Comparison of ENCODE assay signal across 9 cellular contexts in the genomic region with DNA sequence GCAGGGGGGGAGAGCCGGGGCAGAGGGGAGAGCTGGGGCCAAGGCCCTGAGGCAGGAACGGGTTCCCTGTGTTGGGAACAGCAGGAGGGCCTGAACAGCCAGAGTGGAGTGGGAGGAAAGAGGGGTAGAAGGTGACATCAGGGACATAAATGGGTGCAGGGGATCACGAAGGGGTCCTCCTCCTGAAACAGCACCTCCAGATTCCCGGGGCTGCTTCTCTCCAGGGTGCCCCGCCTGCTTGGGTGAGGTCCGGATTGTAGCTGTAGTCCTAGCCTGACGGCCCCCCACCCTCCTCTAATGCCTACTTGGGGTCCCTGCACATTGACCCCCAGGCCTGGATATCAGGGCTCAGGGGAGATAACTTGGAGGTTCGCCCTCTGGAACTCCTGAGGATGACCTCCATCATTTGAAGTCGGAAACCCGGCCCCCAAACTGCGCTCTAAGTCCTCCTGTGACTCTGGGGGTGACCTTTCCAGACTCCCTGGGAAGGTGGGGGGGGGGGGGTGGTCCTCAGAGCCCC. TPM values are rescaled to one million over a fixed set of nuclear protein-coding genes. Genes with fewer than 3 reads are reported as not detected.
DNase-seq lines count a peak whose midpoint lies in the region; ATAC-seq, FAIRE-seq and TF ChIP-seq lines count a peak whose summit lies in the region.
"Had no signal": no experiment of that assay in that cellular context is flagged by ENCODE, and none has a peak within 500 bp of the region (broad histone marks: within the 10 kb centered on the region; RNA-seq: fewer than 3 reads in every experiment).

No MANE protein-coding gene starts in this region.

- H2BK5ac ChIP-seq in trophoblast cell (ENCODE audit: low read depth, low read length, poor library complexity): no peak overlapping the region

- no peaks in the 10 kb centered on the region for H3K9me3 Mint-ChIP-seq in Caco-2 (ENCODE audit: unreplicated experiment)

- H2AK5ac ChIP-seq in trophoblast cell (ENCODE audit: low read length): no peak overlapping the region

- no peak overlapping the region for H2BK12ac ChIP-seq in trophoblast cell (ENCODE audit: low read length)

- ATAC-seq in GM18873 (IDR thresholded peaks at IDR 0.05; ENCODE audit: low FRiP score, unreplicated experiment): no peak
- ATAC-seq in HG03045 (IDR thresholded peaks at IDR 0.05; ENCODE audit: unreplicated experiment): no peak

- WGBS in trophoblast cell (ENCODE audit: extremely low coverage, insufficient coverage, insufficient read length): no CpG with 5 or more reads among the region's 11 CpGs

- POLR2A ChIA-PET in Caco-2 (lab: Charles Lee) (interaction anchor here (1.2 kb wide), 1 partner anchor 24 kb away, joined by 4 read pairs; no protein-coding TSS in a partner anchor), endothelial cell of umbilical vein (lab: Charles Lee) (no interaction called here)

- H4K12ac ChIP-seq in trophoblast cell (ENCODE audit: low read depth, low read length): no peak overlapping the region

- H2BK120ac ChIP-seq in trophoblast cell (ENCODE audit: insufficient read depth, low read length, poor library complexity): no peak overlapping the region

- H3K4ac ChIP-seq in trophoblast cell (ENCODE audit: low read depth, low read length): no peak overlapping the region

- no peak overlapping the region for H4K8ac ChIP-seq in trophoblast cell (ENCODE audit: low read depth, low read length)

- no peak for FAIRE-seq in endothelial cell of umbilical vein (lab: Jason Lieb, UNC)
- FAIRE-seq: RCC 7860 had no signal

- no peak for DNase-seq in Caco-2
- peak; percentile 41 for DNase-seq in OCI-M1 (lab: John Stamatoyannopoulos, UW)
- peak; percentile 31 for DNase-seq in endothelial cell of umbilical vein (ENCODE audit: low read depth, low spot score)
- DNase-seq in trophoblast cell: no peak
- no peak for DNase-seq in retina
- no peak for DNase-seq in NCI-H345 (lab: John Stamatoyannopoulos, UW)

- H4K91ac ChIP-seq in trophoblast cell (ENCODE audit: low read depth, low read length): no peak overlapping the region

- intact Hi-C loops in Caco-2 (cut with micrococcal nuclease; ENCODE audit: unreplicated experiment) (loop anchor here (2.0 kb wide), 1 partner anchor 23 kb away; no protein-coding TSS in a partner anchor), endothelial cell of umbilical vein (cut with micrococcal nuclease) (loop anchor here (5.0 to 10.0 kb wide), 2 partner anchors 57 to 235 kb away; a partner anchor contains a TSS)

- H3K36me3 ChIP-seq in Caco-2 (ENCODE audit: control insufficient read depth, insufficient read depth, low read length) (peaks cover 3% of the 10 kb centered on the region), endothelial cell of umbilical vein (ENCODE audit: control insufficient read depth in 2 of 2, extremely low read depth in 1 of 2, insufficient read depth in 2 of 2, low read length in 2 of 2) (peaks cover 0 to 26% of the 10 kb centered on the region in 2 experiments), trophoblast cell (ENCODE audit: control insufficient read depth in 1 of 2, insufficient read depth in 2 of 2, low read length in 2 of 2) (peaks cover 30 to 33% of the 10 kb centered on the region in 2 experiments)

- no peaks in the 10 kb centered on the region for H3K79me2 ChIP-seq in endothelial cell of umbilical vein (ENCODE audit: control insufficient read depth, insufficient read depth, low read length)
- H3K79me2 ChIP-seq in trophoblast cell (ENCODE audit: control insufficient read depth, insufficient read depth, low read length, poor library complexity): no peaks in the 10 kb centered on the region

- H3K79me1 ChIP-seq in trophoblast cell (ENCODE audit: low read length): no peaks in the 10 kb centered on the region

- H3K36me3 Mint-ChIP-seq in Caco-2 (ENCODE audit: insufficient read depth, unreplicated experiment): peaks cover 47% of the 10 kb centered on the region

- H3K27ac ChIP-seq in endothelial cell of umbilical vein (ENCODE audit: insufficient read depth, low read depth, low read length) (no peak overlapping the region), trophoblast cell (ENCODE audit: low read depth, low read length) (no peak overlapping the region)

- H3K9me1 ChIP-seq in endothelial cell of umbilical vein (replicated peaks; ENCODE audit: control insufficient read depth, extremely low read depth, insufficient read depth, low read length): no peaks in the 10 kb centered on the region

- no peaks in the 10 kb centered on the region for H4K20me1 ChIP-seq in endothelial cell of umbilical vein (replicated peaks; ENCODE audit: control insufficient read depth, extremely low read depth, insufficient read depth, low read length)

- no peak overlapping the region for H3K23ac ChIP-seq in trophoblast cell (ENCODE audit: low read length)

- peak overlapping the region; percentile 40 for H3K9ac ChIP-seq in endothelial cell of umbilical vein (replicated peaks; ENCODE audit: extremely low read depth, insufficient read depth, low read length)
- no peak overlapping the region for H3K9ac ChIP-seq in trophoblast cell (ENCODE audit: low read length)

- no peak overlapping the region for H3K14ac ChIP-seq in trophoblast cell (ENCODE audit: low read length)

- H3K27me3 ChIP-seq in Caco-2 (replicated peaks; ENCODE audit: control insufficient read depth, insufficient read depth, low read length) (no peaks in the 10 kb centered on the region), endothelial cell of umbilical vein (ENCODE audit: control insufficient read depth in 2 of 2, insufficient read depth in 2 of 2, low read length in 2 of 2) (no peaks in the 10 kb centered on the region), trophoblast cell (ENCODE audit: insufficient read depth, low read length) (peaks cover 20% of the 10 kb centered on the region)

- TF ChIP-seq CTCF in Caco-2 (IDR thresholded peaks at IDR 0.05; ENCODE audit: insufficient read depth in 1 of 2, low read depth in 1 of 2, low read length in 1 of 2, severe bottlenecking in 1 of 2, unreplicated experiment in 1 of 2) (no peak), endothelial cell of umbilical vein (IDR thresholded peaks at IDR 0.05; ENCODE audit: extremely low read depth in 1 of 2, insufficient read depth in 1 of 2, low read depth in 1 of 2, low read length in 2 of 2) (no peak)

- BruUV-seq in Caco-2 (replicated peaks; lab: Mats Ljungman, UMichigan) (no TSS peak), endothelial cell of umbilical vein (replicated peaks; lab: Mats Ljungman, UMichigan) (no TSS peak)

- no peak overlapping the region for H3K18ac ChIP-seq in trophoblast cell (ENCODE audit: low read length)

- CTCF ChIA-PET in Caco-2 (lab: Charles Lee) (no interaction called here), endothelial cell of umbilical vein (lab: Charles Lee) (interaction anchor here (0.6 to 1.4 kb wide), 3 partner anchors 8 to 23 kb away, joined by 3 to 4 read pairs (median 3); no protein-coding TSS in a partner anchor)

- no peak overlapping the region for H3K27ac Mint-ChIP-seq in Caco-2 (ENCODE audit: unreplicated experiment)

- peaks cover 8% of the 10 kb centered on the region for H3K4me1 Mint-ChIP-seq in Caco-2 (ENCODE audit: low read depth, unreplicated experiment)

- peak overlapping the region; percentile 79 for H3K4me3 Mint-ChIP-seq in Caco-2 (ENCODE audit: unreplicated experiment)

- H3K4me2 ChIP-seq in endothelial cell of umbilical vein (ENCODE audit: insufficient read depth, low read length) (peak overlapping the region; percentile 68), trophoblast cell (ENCODE audit: low read length) (peak overlapping the region; percentile 83)

- H3K27me3 Mint-ChIP-seq in Caco-2 (ENCODE audit: insufficient read depth, unreplicated experiment): peaks cover 6% of the 10 kb centered on the region

- peaks cover 10% of the 10 kb centered on the region; the same call in 1 of the 2 replicates for H3K4me1 ChIP-seq in Caco-2
- H3K4me1 ChIP-seq in endothelial cell of umbilical vein (ENCODE audit: control insufficient read depth, extremely low read depth, insufficient read depth, low read length): peaks cover 2% of the 10 kb centered on the region
- peaks cover 5 to 10% of the 10 kb centered on the region in 2 experiments for H3K4me1 ChIP-seq in trophoblast cell (ENCODE audit: control insufficient read depth in 1 of 2, insufficient read depth in 2 of 2, low read length in 2 of 2)

- TF ChIP-seq POLR2A in endothelial cell of umbilical vein (IDR thresholded peaks at IDR 0.05; ENCODE audit: low read depth, low read length): no peak

- dilution Hi-C loops in endothelial cell of umbilical vein (cut with MboI; ENCODE audit: extremely low pct_ligation_motif_present, low sequenced_read_pairs): no loop called here

- H3K4me3 ChIP-seq in Caco-2 (ENCODE audit: low read depth, low read length) (peak overlapping the region; percentile 45), endothelial cell of umbilical vein (replicated peaks in 1 of 3; ENCODE audit: insufficient read depth in 1 of 3, low read depth in 1 of 3, low read length in 3 of 3) (peak overlapping the region; percentile 33 to 47 (median 38)), trophoblast cell (ENCODE audit: low read depth, low read length) (no peak overlapping the region)

- H2AFZ ChIP-seq in endothelial cell of umbilical vein (ENCODE audit: low read depth, low read length): peak overlapping the region; percentile 32
- H2AFZ ChIP-seq in trophoblast cell (ENCODE audit: insufficient read depth, low read length, poor library complexity): peak overlapping the region; percentile 3

- H3K9me3 ChIP-seq in Caco-2: no peaks in the 10 kb centered on the region
- no peaks in the 10 kb centered on the region for H3K9me3 ChIP-seq in endothelial cell of umbilical vein (replicated peaks; ENCODE audit: control insufficient read depth, insufficient read depth, low read length)
- no peaks in the 10 kb centered on the region for H3K9me3 ChIP-seq in trophoblast cell (ENCODE audit: insufficient read depth, low read depth, low read length)

RNA-seq across cellular contexts. Expression of a gene that starts 0.5 kb away (rescaled TPM):
- 1.7 and 1.9 TPM in 2 replicates for total RNA-seq in Caco-2 (2022)
- 14.2 and 15.8 TPM in 2 replicates for total RNA-seq in endothelial cell of umbilical vein
- 11.2 and 14.0 TPM in 2 replicates for polyA plus RNA-seq in endothelial cell of umbilical vein
- 9.9 and 12.4 TPM in 2 replicates for polyA plus RNA-seq in endothelial cell of umbilical vein (2011; cell fraction: cytosol; rRNA removed)
- 16.8 and 18.5 TPM in 2 replicates for polyA plus RNA-seq in endothelial cell of umbilical vein (2011; cell fraction: nucleus; rRNA removed)
- polyA plus RNA-seq in endothelial cell of umbilical vein (2012): 11.0 and 13.7 TPM in 2 replicates
- 10.0 and 10.2 TPM in 2 replicates for polyA minus RNA-seq in endothelial cell of umbilical vein
- polyA minus RNA-seq in endothelial cell of umbilical vein (2011; cell fraction: cytosol; rRNA and poly(A)+ RNA removed): 0.20 TPM
- polyA minus RNA-seq in endothelial cell of umbilical vein (2011; cell fraction: nucleus; rRNA and poly(A)+ RNA removed): 3.1 and 3.5 TPM in 2 replicates
- polyA plus RNA-seq in trophoblast cell (2013): 0.42 and 0.44 TPM in 2 replicates

RNA-seq across cellular contexts. Expression of a gene that starts 11.7 kb away (rescaled TPM):
- 20.8 and 21.1 TPM in 2 replicates for total RNA-seq in Caco-2 (2022)
- 0.23 TPM in 1 of 2 replicates, not detected in the other for total RNA-seq in endothelial cell of umbilical vein
- polyA plus RNA-seq in endothelial cell of umbilical vein: 0.05 and 0.10 TPM in 2 replicates
- polyA plus RNA-seq in endothelial cell of umbilical vein (2011; cell fraction: cytosol; rRNA removed): 0.04 TPM in 1 of 2 replicates, not detected in the other
- 0.21 and 0.31 TPM in 2 replicates for polyA plus RNA-seq in endothelial cell of umbilical vein (2011; cell fraction: nucleus; rRNA removed)
- polyA plus RNA-seq in endothelial cell of umbilical vein (2012): not detected in 2 replicates
- polyA minus RNA-seq in endothelial cell of umbilical vein: 0.13 TPM in 1 of 2 replicates, not detected in the other
- not detected for polyA minus RNA-seq in endothelial cell of umbilical vein (2011; cell fraction: cytosol; rRNA and poly(A)+ RNA removed)
- polyA minus RNA-seq in endothelial cell of umbilical vein (2011; cell fraction: nucleus; rRNA and poly(A)+ RNA removed): 0.29 TPM in 1 of 2 replicates, not detected in the other
- 4.8 and 4.9 TPM in 2 replicates for polyA plus RNA-seq in trophoblast cell (2013)

RNA-seq across cellular contexts. Expression of a gene that starts 29.7 kb away (rescaled TPM):
- total RNA-seq in Caco-2 (2022) (110 and 132 TPM in 2 replicates), endothelial cell of umbilical vein (130 and 139 TPM in 2 replicates)
- 127 and 162 TPM in 2 replicates for polyA plus RNA-seq in endothelial cell of umbilical vein
- polyA plus RNA-seq in endothelial cell of umbilical vein (2011; cell fraction: cytosol; rRNA removed): 104 and 137 TPM in 2 replicates
- 196 and 258 TPM in 2 replicates for polyA plus RNA-seq in endothelial cell of umbilical vein (2011; cell fraction: nucleus; rRNA removed)
- 73.2 and 107 TPM in 2 replicates for polyA plus RNA-seq in endothelial cell of umbilical vein (2012)
- 102 and 108 TPM in 2 replicates for polyA minus RNA-seq in endothelial cell of umbilical vein
- polyA minus RNA-seq in endothelial cell of umbilical vein (2011; cell fraction: cytosol; rRNA and poly(A)+ RNA removed): 30.2 TPM
- polyA minus RNA-seq in endothelial cell of umbilical vein (2011; cell fraction: nucleus; rRNA and poly(A)+ RNA removed): 64.1 and 68.0 TPM in 2 replicates
- polyA plus RNA-seq in trophoblast cell (2013): 48.7 and 50.2 TPM in 2 replicates

Comparison
In these comparisons a context has a peak if more than half of its experiments do, and no peak if none do; other contexts are left out.
1. DNase-seq: peak in OCI-M1 (single experiment) and endothelial cell of umbilical vein (single experiment); none in Caco-2 (0 of 2), trophoblast cell (0 of 2), retina (single experiment) and NCI-H345 (single experiment).
2. RNA of a gene that starts 11.7 kb away (total RNA-seq): 20.8 to 21.1 TPM in Caco-2; 0.23 TPM in endothelial cell of umbilical vein; every median in the first group is over 10 times any median in the second.